ENCODE assay signal across 1 cellular context in genomic region chr2:26376799-26377198, GRCh38.
TF ChIP-seq lines count a peak whose summit lies in the region.

No MANE protein-coding gene starts in this region.

TF ChIP-seq in GM12878, 131 proteins besides CTCF, POLR2A, EP300 and RAD21:
- TF ChIP-seq WRNIP1 (IDR thresholded peaks at IDR 0.05; ENCODE audit: borderline replicate concordance, low read depth, low read length) (no peak), ZNF24 (IDR thresholded peaks at IDR 0.05) (peak; percentile 16; the same call in 1 of the 2 replicates)
